In the genomic region with DNA sequence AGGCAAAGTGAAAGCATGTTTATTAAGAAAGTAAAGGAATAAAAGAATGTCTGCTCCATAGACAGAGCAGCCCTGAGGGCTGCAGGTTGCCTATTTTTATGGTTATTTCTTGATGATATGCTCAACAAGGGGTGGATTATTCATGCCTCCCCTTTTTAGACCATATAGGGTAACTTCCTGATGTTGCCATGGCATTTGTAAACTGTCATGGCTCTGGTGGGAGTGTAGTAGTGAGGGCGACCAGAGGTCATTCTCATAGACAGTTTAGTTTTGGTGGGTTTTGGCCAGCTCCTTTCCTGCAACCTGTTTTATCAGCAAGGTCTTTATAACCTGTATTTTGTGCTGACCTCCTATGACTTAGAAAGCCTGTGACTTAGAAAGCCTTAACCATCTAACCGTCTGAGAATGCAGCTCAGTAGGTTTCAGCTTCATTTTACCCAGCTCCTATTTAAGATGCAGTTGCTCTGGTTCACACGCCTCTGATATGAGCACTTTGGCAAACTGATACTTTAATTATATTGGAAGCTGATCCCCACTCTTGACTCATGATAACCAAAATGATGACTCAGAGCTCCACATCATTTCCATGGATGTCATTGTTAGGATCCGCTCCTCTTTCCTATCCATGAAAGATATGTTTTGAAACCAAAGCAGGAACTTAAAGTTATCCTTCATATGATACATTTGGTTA, we compare ENCODE assay signal across 25 cellular contexts. TPM values are rescaled to one million over a fixed set of nuclear protein-coding genes. Genes with fewer than 3 reads are reported as not detected.
DNase-seq lines count a peak whose midpoint lies in the region; ATAC-seq, FAIRE-seq and TF ChIP-seq lines count a peak whose summit lies in the region.
"Had no signal": no experiment of that assay in that cellular context is flagged by ENCODE, and none has a peak within 500 bp of the region (broad histone marks: within the 10 kb centered on the region; RNA-seq: fewer than 3 reads in every experiment).

No MANE protein-coding gene starts in this region.

- no peak for TF ChIP-seq CTCF in bronchial epithelial cell (IDR thresholded peaks at IDR 0.05; ENCODE audit: insufficient read depth, low read length, severe bottlenecking)

- peak; percentile 27 for DNase-seq in NCI-H2107 treated with DMSO at 0.1 percent for 48 hours (lab: John Stamatoyannopoulos, UW; ENCODE audit: unreplicated experiment)
- DNase-seq in NCI-H2107 (lab: John Stamatoyannopoulos, UW): no peak
- DNase-seq in NCI-H748 treated with DMSO at 0.1 percent for 48 hours (lab: John Stamatoyannopoulos, UW): peak; percentile 18
- DNase-seq in bronchial epithelial cell (ENCODE audit: low read depth): peak; percentile 35
- DNase-seq in stromal cell of bone marrow (ENCODE audit: low read depth): peak; percentile 59
- DNase-seq in activated CD4-positive, CD25-positive, alpha-beta regulatory T cell treated with anti-CD3 and anti-CD28 coated beads, Interleukin-2, amount 50 U/mL, for 72 hours: no peak
- DNase-seq in NCI-H1694 (lab: John Stamatoyannopoulos, UW): no peak
- DNase-seq: 8988T; activated B cell treated with CpG ODN at 0.5 μM for 24 hours; activated CD4-positive, alpha-beta memory T cell treated with anti-CD3 and anti-CD28 coated beads for 36 hours; activated CD8-positive, alpha-beta memory T cell treated with anti-CD3 and anti-CD28 coated beads, Interleukin-2, amount 50 U/mL, for 48 hours; CD8-positive, alpha-beta memory T cell; effector CD4-positive, alpha-beta T cell; foreskin melanocyte; H7; NCI-H1436 treated with DMSO at 0.1 percent for 48 hours; NCI-H345; NCI-H82; Right ventricle myocardium superior; stimulated activated CD4-positive, alpha-beta T cell treated with anti-CD3 and anti-CD28 coated beads, Interleukin-1b, Interleukin-23, amount 100 ng/mL, for 48 hours; T-helper 9 cell had no signal

- no peak overlapping the region for H3K4me3 ChIP-seq in bronchial epithelial cell (ENCODE audit: low read depth, low read length)
- H3K4me3 ChIP-seq: GM12878, skin epidermis had no signal

- no peaks in the 10 kb centered on the region for H3K27me3 ChIP-seq in bronchial epithelial cell (ENCODE audit: control insufficient read depth, insufficient read depth, low read length)

- FAIRE-seq in bronchial epithelial cell (lab: Jason Lieb, UNC): no peak
- FAIRE-seq: GM12878 had no signal

- no peak for ATAC-seq in HG03520 (IDR thresholded peaks at IDR 0.05; ENCODE audit: unreplicated experiment)
- ATAC-seq: GM12878 had no signal

- H3K36me3 ChIP-seq in bronchial epithelial cell (ENCODE audit: control insufficient read depth, insufficient read depth, low read length): no peaks in the 10 kb centered on the region

RNA-seq across cellular contexts. Expression of a gene that starts 14.5 kb away (rescaled TPM):
- total RNA-seq in bronchial epithelial cell: not detected in 2 replicates
- total RNA-seq: epithelial cell of proximal tubule, Right ventricle myocardium superior had no signal

Comparison
In these comparisons a context has a peak if more than half of its experiments do, and no peak if none do; other contexts are left out.
1. DNase-seq: peak in NCI-H2107 treated with DMSO at 0.1 percent for 48 hours (single experiment), NCI-H748 treated with DMSO at 0.1 percent for 48 hours (single experiment), bronchial epithelial cell (single experiment) and stromal cell of bone marrow (single experiment); none in NCI-H2107 (single experiment), activated CD4-positive, CD25-positive, alpha-beta regulatory T cell treated with anti-CD3 and anti-CD28 coated beads, Interleukin-2, amount 50 U/mL, for 72 hours (single experiment) and NCI-H1694 (single experiment).